In the genomic region with DNA sequence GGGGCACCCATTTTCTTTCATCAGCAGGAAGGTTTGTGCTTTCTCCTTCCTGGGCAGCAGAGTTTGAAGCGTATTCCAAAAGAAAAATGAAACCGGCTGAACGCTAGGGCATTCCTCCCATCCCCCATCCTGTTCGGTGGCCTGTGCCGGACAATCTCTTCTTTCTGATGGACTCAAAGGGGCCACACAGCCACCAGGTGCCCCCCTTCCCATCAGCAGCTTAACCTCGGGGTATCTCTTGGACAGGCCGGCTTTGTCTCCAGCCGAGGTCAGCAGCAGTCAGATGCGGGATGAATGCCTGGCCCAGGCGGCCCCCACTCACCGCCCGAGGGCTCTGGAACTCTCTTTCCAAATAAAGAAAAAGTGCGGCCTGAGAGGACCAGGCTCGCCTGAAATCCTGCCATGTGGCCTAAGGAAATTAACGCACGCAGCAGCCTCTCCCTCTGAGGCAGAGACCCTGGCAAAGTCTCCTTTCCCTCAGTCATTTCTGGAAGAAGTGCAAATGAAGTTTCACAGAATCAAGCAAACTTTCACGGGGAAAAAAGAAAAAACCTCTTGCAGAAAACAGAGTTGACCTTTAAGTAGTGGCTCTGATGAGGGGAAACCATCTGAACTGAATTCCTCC, we compare ENCODE assay signal across 8 cellular contexts.
DNase-seq lines count a peak whose midpoint lies in the region; ATAC-seq, FAIRE-seq and TF ChIP-seq lines count a peak whose summit lies in the region.

No MANE protein-coding gene starts in this region.

- DNase-seq in CD14-positive monocyte (ENCODE audit: low spot score) (no peak), MM.1S (peak; percentile 60), cardiac fibroblast (ENCODE audit: low read depth in 2 of 2) (peak; percentile 51 to 55), lung (ENCODE audit: low spot score) (no peak), thoracic aorta (ENCODE audit: low spot score) (no peak), omental fat pad (ENCODE audit: low spot score) (no peak), cerebellar cortex (ENCODE audit: low spot score) (no peak), GM19239 (ENCODE audit: insufficient read length, low spot score) (no peak)

- peaks cover 0 to 3% (median 1%) of the 10 kb centered on the region in 3 donors for H3K27me3 Mint-ChIP-seq in CD14-positive monocyte (ENCODE audit: low read depth in 3 of 3)

- H3K36me3 Mint-ChIP-seq in CD14-positive monocyte = peaks cover 10 to 26% of the 10 kb centered on the region in 2 donors

- H3K4me1 ChIP-seq in MM.1S (ENCODE audit: low read length) = peaks cover 44% of the 10 kb centered on the region
- peaks cover 3 to 21% of the 10 kb centered on the region in 2 donors for H3K4me1 ChIP-seq in lung (ENCODE audit: control insufficient read depth in 2 of 2, insufficient read depth in 2 of 2, low read length in 2 of 2)
- H3K4me1 ChIP-seq in thoracic aorta (ENCODE audit: control insufficient read depth in 1 of 2, low read depth in 2 of 2) = peaks cover 62 to 86% of the 10 kb centered on the region in 2 donors

- H3K4me2 ChIP-seq in MM.1S (ENCODE audit: low read depth, low read length) = peak overlapping the region; percentile 87

- FAIRE-seq in GM19239 (lab: Jason Lieb, UNC) = no peak

- TF ChIP-seq CTCF in CD14-positive monocyte (IDR thresholded peaks at IDR 0.05) (no peak), MM.1S (IDR thresholded peaks at IDR 0.05; ENCODE audit: low read length) (no peak), cardiac fibroblast (IDR thresholded peaks at IDR 0.05; ENCODE audit: low read depth, low read length) (no peak), lung (IDR thresholded peaks at IDR 0.05; ENCODE audit: control extremely low read depth, extremely low read depth) (no peak), thoracic aorta (IDR thresholded peaks at IDR 0.05) (no peak), omental fat pad (IDR thresholded peaks at IDR 0.05) (no peak)

- H3K79me2 ChIP-seq in MM.1S (ENCODE audit: low read length) = peaks cover 73% of the 10 kb centered on the region

- H3K27ac Mint-ChIP-seq in CD14-positive monocyte = peak overlapping the region; percentile 98 to 100 (median 99)

- H3K4me3 Mint-ChIP-seq in CD14-positive monocyte = peak overlapping the region; percentile 79 to 89

- H3K36me3 ChIP-seq in MM.1S (replicated peaks; ENCODE audit: insufficient read depth, low read length) = peaks cover 2% of the 10 kb centered on the region; the same call in 1 of the 2 replicates
- H3K36me3 ChIP-seq in lung (ENCODE audit: control insufficient read depth in 2 of 2, insufficient read depth in 2 of 2, low read length in 2 of 2) = no peaks in the 10 kb centered on the region
- H3K36me3 ChIP-seq in thoracic aorta = no peaks in the 10 kb centered on the region

- H3F3A ChIP-seq in MM.1S (ENCODE audit: insufficient read depth, low read length) = peaks cover 52% of the 10 kb centered on the region

- no peaks in the 10 kb centered on the region for H3K9me3 ChIP-seq in MM.1S (replicated peaks; ENCODE audit: insufficient read depth, low read length)
- no peaks in the 10 kb centered on the region for H3K9me3 ChIP-seq in lung (ENCODE audit: control insufficient read depth in 2 of 2, insufficient read depth in 1 of 2, low read length in 1 of 2)
- no peaks in the 10 kb centered on the region for H3K9me3 ChIP-seq in thoracic aorta

- WGBS in lung, 2 donors = 16 to 28% methylated on average over 17 of the region's 17 CpGs

- H3K27me3 ChIP-seq in MM.1S (replicated peaks; ENCODE audit: insufficient read depth, low read length) (no peaks in the 10 kb centered on the region), lung (ENCODE audit: control insufficient read depth, insufficient read depth) (no peaks in the 10 kb centered on the region), thoracic aorta (replicated peaks; ENCODE audit: insufficient read depth) (no peaks in the 10 kb centered on the region)

- ATAC-seq in lung (ENCODE audit: insufficient read depth, low FRiP score) (no peak), thoracic aorta (ENCODE audit: insufficient number of reproducible peaks, low FRiP score, low read depth) (no peak), omental fat pad (ENCODE audit: low FRiP score) (no peak)

- H2AFZ ChIP-seq in MM.1S (ENCODE audit: low read length) = no peak overlapping the region

- no peaks in the 10 kb centered on the region for H4K20me1 ChIP-seq in MM.1S (ENCODE audit: insufficient read depth, low read length)

- peaks cover 0 to 2% (median 0%) of the 10 kb centered on the region in 7 donors for H3K9me3 Mint-ChIP-seq in CD14-positive monocyte

- H3K4me1 Mint-ChIP-seq in CD14-positive monocyte = peaks cover 76% of the 10 kb centered on the region

- H3K4me3 ChIP-seq in MM.1S (ENCODE audit: low read length) = peak overlapping the region; percentile 83
- peak overlapping the region; percentile 37 to 45 for H3K4me3 ChIP-seq in cardiac fibroblast (replicated peaks in 1 of 2; ENCODE audit: low read depth in 2 of 2, low read length in 2 of 2)
- H3K4me3 ChIP-seq in lung = no peak overlapping the region
- H3K4me3 ChIP-seq in thoracic aorta = peak overlapping the region; percentile 70

- H3K9ac ChIP-seq in MM.1S (ENCODE audit: low read length) = peak overlapping the region; percentile 100

- no peaks in the 10 kb centered on the region for H3K9me2 ChIP-seq in MM.1S (replicated peaks; ENCODE audit: insufficient read depth, low read length)

- H3K27ac ChIP-seq in MM.1S (ENCODE audit: low read length) (peak overlapping the region; percentile 99), lung (ENCODE audit: low read depth in 1 of 2, low read length in 1 of 2) (peak overlapping the region; percentile 89 to 92), thoracic aorta (peak overlapping the region; percentile 95 to 98)

- intact Hi-C loops in CD14-positive monocyte (cut with micrococcal nuclease) = loop anchor here in 1 of 2 donors (2.0 to 10.0 kb wide), 3 partner anchors 46 to 570 kb away; partner anchors contain the start of gene DCUN1D2

Comparison
In these comparisons a context has a peak if more than half of its experiments do, and no peak if none do; other contexts are left out.
1. DNase-seq: peak in MM.1S (single experiment) and cardiac fibroblast (2 of 2); none in CD14-positive monocyte (single experiment), lung (single experiment), thoracic aorta (single experiment), omental fat pad (single experiment), cerebellar cortex (single experiment) and GM19239 (single experiment).
2. Peak in every context shown above with its lines, with median percentiles within 50 percentile points of each other: H3K27ac ChIP-seq.